ENCODE assay signal across 8 cellular contexts in the genomic region with DNA sequence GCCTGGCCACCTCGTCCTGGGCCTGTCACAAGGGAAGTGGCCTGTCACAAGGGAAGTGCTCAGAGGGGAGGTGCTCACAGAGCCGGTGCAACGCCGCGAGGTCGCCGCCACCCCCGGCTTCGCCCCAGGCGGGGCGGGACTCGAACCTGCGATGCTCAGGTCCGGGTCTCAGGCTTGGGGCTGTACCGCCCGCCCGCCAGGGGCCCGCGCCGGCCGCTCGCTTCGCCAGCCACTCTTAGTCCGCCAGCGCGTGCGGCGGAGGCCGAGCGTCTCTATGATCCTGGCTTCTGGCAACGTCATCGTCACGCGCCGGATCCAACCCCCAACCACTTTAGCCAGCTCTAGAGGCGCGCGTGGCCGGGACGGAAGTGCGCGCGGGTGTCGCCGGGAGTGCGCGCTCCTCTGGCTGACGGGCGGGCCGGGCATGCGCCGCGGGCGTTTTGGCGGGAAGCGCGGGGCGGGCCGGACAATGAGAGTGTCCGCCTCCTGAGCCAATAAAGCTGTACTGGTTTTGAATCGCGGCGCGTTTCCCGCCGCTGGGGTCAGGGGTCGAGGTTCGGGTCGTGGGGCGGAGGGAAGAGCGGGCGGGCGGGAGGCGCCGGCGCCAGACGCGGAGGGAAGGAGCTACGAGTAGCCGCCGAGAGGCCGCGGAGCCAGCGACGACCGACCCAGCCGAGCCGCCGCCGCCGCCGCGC. TPM values are rescaled to one million over a fixed set of nuclear protein-coding genes. Genes with fewer than 3 reads are reported as not detected.
DNase-seq lines count a peak whose midpoint lies in the region; ATAC-seq and TF ChIP-seq lines count a peak whose summit lies in the region.

A gene with protein sequence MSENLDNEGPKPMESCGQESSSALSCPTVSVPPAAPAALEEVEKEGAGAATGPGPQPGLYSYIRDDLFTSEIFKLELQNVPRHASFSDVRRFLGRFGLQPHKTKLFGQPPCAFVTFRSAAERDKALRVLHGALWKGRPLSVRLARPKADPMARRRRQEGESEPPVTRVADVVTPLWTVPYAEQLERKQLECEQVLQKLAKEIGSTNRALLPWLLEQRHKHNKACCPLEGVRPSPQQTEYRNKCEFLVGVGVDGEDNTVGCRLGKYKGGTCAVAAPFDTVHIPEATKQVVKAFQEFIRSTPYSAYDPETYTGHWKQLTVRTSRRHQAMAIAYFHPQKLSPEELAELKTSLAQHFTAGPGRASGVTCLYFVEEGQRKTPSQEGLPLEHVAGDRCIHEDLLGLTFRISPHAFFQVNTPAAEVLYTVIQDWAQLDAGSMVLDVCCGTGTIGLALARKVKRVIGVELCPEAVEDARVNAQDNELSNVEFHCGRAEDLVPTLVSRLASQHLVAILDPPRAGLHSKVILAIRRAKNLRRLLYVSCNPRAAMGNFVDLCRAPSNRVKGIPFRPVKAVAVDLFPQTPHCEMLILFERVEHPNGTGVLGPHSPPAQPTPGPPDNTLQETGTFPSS (minus strand): TSS at position 276 of the 695 bp plus-strand sequence. CDS start 320 bp downstream, outside the sequence.

- DNase-seq in NCI-H1417 (lab: John Stamatoyannopoulos, UW): peak; percentile 93 to 97 (median 95)
- DNase-seq in SW 1271 (lab: John Stamatoyannopoulos, UW): peak; percentile 65 to 90
- peak; percentile 98 for DNase-seq in activated naive CD8-positive, alpha-beta T cell treated with anti-CD3 and anti-CD28 coated beads, Interleukin-2, amount 50 U/mL, for 24 hours
- peak; percentile 98 for DNase-seq in cardiac septum (ENCODE audit: low spot score)
- DNase-seq in pons (ENCODE audit: low spot score): peak; percentile 95
- peak; percentile 99 for DNase-seq in type B pancreatic cell (ENCODE audit: extremely low spot score, unreplicated experiment)

- no peaks in the 10 kb centered on the region for H3K9me3 Mint-ChIP-seq in activated naive CD8-positive, alpha-beta T cell treated with anti-CD3 and anti-CD28 coated beads, Interleukin-2, amount 50 U/mL, for 24 hours
- H3K9me3 Mint-ChIP-seq in type B pancreatic cell: no peaks in the 10 kb centered on the region

- peaks cover 3% of the 10 kb centered on the region for H3K27me3 Mint-ChIP-seq in activated naive CD8-positive, alpha-beta T cell treated with anti-CD3 and anti-CD28 coated beads, Interleukin-2, amount 50 U/mL, for 24 hours
- H3K27me3 Mint-ChIP-seq in type B pancreatic cell: no peaks in the 10 kb centered on the region

- TF ChIP-seq CTCF in GM12872 (IDR thresholded peaks at IDR 0.05; ENCODE audit: insufficient read depth, low read depth, low read length): 0 out of 3 replicates have a peak, but pooled peaks have one; percentile 14
- peak; percentile 35 for TF ChIP-seq CTCF in type B pancreatic cell (conservative IDR thresholded peaks at IDR 0.05)

- H3K4me1 Mint-ChIP-seq in activated naive CD8-positive, alpha-beta T cell treated with anti-CD3 and anti-CD28 coated beads, Interleukin-2, amount 50 U/mL, for 24 hours: peaks cover 58% of the 10 kb centered on the region
- peaks cover 5% of the 10 kb centered on the region for H3K4me1 Mint-ChIP-seq in type B pancreatic cell (ENCODE audit: unreplicated experiment)

- peak; percentile 80 for ATAC-seq in HG02759 (IDR thresholded peaks at IDR 0.05; ENCODE audit: unreplicated experiment)
- peak; percentile 78 for ATAC-seq in activated naive CD8-positive, alpha-beta T cell treated with anti-CD3 and anti-CD28 coated beads, Interleukin-2, amount 50 U/mL, for 24 hours

- peak within 1 kb of the TSS; percentile 94 for H3K4me3 Mint-ChIP-seq in activated naive CD8-positive, alpha-beta T cell treated with anti-CD3 and anti-CD28 coated beads, Interleukin-2, amount 50 U/mL, for 24 hours
- H3K4me3 Mint-ChIP-seq in type B pancreatic cell: peak within 1 kb of the TSS; percentile 92

- H3K27ac Mint-ChIP-seq in activated naive CD8-positive, alpha-beta T cell treated with anti-CD3 and anti-CD28 coated beads, Interleukin-2, amount 50 U/mL, for 24 hours: peak within 1 kb of the TSS; percentile 94
- peak within 1 kb of the TSS; percentile 87 for H3K27ac Mint-ChIP-seq in type B pancreatic cell

- intact Hi-C loops in cardiac septum (cut with DNase I): loop anchor here (1.0 to 10.0 kb wide), 3 partner anchors 38 to 262 kb away; a partner anchor contains a TSS

- H3K36me3 Mint-ChIP-seq in activated naive CD8-positive, alpha-beta T cell treated with anti-CD3 and anti-CD28 coated beads, Interleukin-2, amount 50 U/mL, for 24 hours (ENCODE audit: low read depth): peaks cover 54% of the 10 kb centered on the region
- peaks cover 9% of the 10 kb centered on the region for H3K36me3 Mint-ChIP-seq in type B pancreatic cell

RNA-seq across cellular contexts. Expression of the gene that starts here (rescaled TPM):
- 24.0 TPM for total RNA-seq in cardiac septum
- total RNA-seq in type B pancreatic cell (ENCODE audit: low replicate concordance): 57.7 and 64.8 TPM in 2 replicates

Comparison
In these comparisons a context has a peak if more than half of its experiments do, and no peak if none do; other contexts are left out.
1. Peak in every context shown above with its lines: DNase-seq and ATAC-seq.